Comparison of ENCODE assay signal across 29 cellular contexts in the genomic region with DNA sequence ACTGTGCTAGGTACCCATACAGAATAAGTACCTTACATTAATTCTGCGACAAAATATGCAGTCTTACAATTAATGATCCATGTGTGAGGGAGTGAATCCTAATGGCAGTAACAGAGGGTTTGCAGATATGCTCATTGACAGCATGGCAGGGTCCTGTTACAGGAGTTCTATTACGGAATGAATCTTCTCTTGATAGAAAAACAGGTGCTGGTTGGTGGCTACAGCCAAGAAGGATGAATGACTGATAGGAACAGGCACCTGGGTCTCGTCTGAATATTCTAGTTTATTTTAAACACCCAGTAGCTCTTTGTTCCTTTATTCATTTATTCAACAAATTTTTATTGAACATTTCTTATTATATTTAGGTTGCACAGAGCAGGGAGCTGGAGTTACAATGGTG.
"Had no signal": no experiment of that assay in that cellular context is flagged by ENCODE, and none has a peak within 500 bp of the region (broad histone marks: within the 10 kb centered on the region; RNA-seq: fewer than 3 reads in every experiment).

No MANE protein-coding gene starts in this region.

- H3K4me3 Mint-ChIP-seq: dendritic cell treated with granulocyte-macrophage colony-stimulating factor and Interleukin-4, amounts not matched to agents 40 ng/mL and 50 ng/mL, for 4 days; effector memory CD8-positive, alpha-beta T cell; endodermal cell; immature natural killer cell; mesothelial cell of epicardium had no signal

- ATAC-seq: effector memory CD8-positive, alpha-beta T cell; esophagus mucosa; heart right ventricle; left colon; left lung; left ventricle myocardium superior; lower lobe of right lung; mucosa of descending colon had no signal

- H3K27ac Mint-ChIP-seq: dendritic cell treated with granulocyte-macrophage colony-stimulating factor and Interleukin-4, amounts not matched to agents 40 ng/mL and 50 ng/mL, for 4 days; effector memory CD8-positive, alpha-beta T cell; endodermal cell; immature natural killer cell; mesothelial cell of epicardium had no signal

- H3K4me1 ChIP-seq: colonic mucosa, esophagus squamous epithelium, heart right ventricle, left lung, lower lobe of right lung had no signal

- H3K4me1 Mint-ChIP-seq: endodermal cell had no signal

- H3K27ac ChIP-seq: colonic mucosa, epithelial cell of prostate, esophagus squamous epithelium, gastrocnemius medialis, heart right ventricle, left lung, lower lobe of right lung had no signal

- H3K27me3 ChIP-seq: colonic mucosa, esophagus squamous epithelium, gastrocnemius medialis, heart right ventricle had no signal

- H3K36me3 ChIP-seq: colonic mucosa, esophagus squamous epithelium, gastrocnemius medialis, heart right ventricle, left lung, lower lobe of right lung had no signal

- DNase-seq: cerebellar nuclear complex; colonic mucosa; cortex of kidney; effector CD8-positive, alpha-beta T cell; effector memory CD8-positive, alpha-beta T cell; endodermal cell; erythroblast; esophagus squamous epithelium; foreskin fibroblast; foreskin melanocyte; gastrocnemius medialis; glutamatergic neuron; head of caudate nucleus; heart right ventricle; hypothalamus; immature natural killer cell; islet precursor cell; kidney; kidney glomerular epithelial cell; left colon; left lung; left ventricle myocardium superior; lower lobe of right lung; mesenchymal stem cell; mucosa of descending colon had no signal

- H3K9me3 ChIP-seq: colonic mucosa, esophagus squamous epithelium, gastrocnemius medialis, heart right ventricle, left lung, lower lobe of right lung, mucosa of descending colon had no signal

- H3K9me3 Mint-ChIP-seq: dendritic cell treated with granulocyte-macrophage colony-stimulating factor and Interleukin-4, amounts not matched to agents 40 ng/mL and 50 ng/mL, for 4 days; effector memory CD8-positive, alpha-beta T cell had no signal

- H3K4me3 ChIP-seq: colonic mucosa, esophagus squamous epithelium, gastrocnemius medialis, heart right ventricle, left lung, lower lobe of right lung, mucosa of descending colon had no signal

- H3K36me3 Mint-ChIP-seq: mesothelial cell of epicardium had no signal
